Comparison of ENCODE assay signal across 16 cellular contexts in genomic region chr1:35210306-35211112, GRCh38. TPM values are rescaled to one million over a fixed set of nuclear protein-coding genes. Genes with fewer than 3 reads are reported as not detected.
DNase-seq lines count a peak whose midpoint lies in the region; ATAC-seq lines count a peak whose summit lies in the region.
"Had no signal": no experiment of that assay in that cellular context is flagged by ENCODE, and none has a peak within 500 bp of the region (broad histone marks: within the 10 kb centered on the region; RNA-seq: fewer than 3 reads in every experiment).

No MANE protein-coding gene starts in this region.

- POLR2A ChIA-PET in naive thymus-derived CD4-positive, alpha-beta T cell (lab: Charles Lee), result no interaction called here

- H3K27me3 Mint-ChIP-seq in naive thymus-derived CD4-positive, alpha-beta T cell, result peaks cover 0 to 5% (median 0%) of the 10 kb centered on the region in 5 donors
- H3K27me3 Mint-ChIP-seq: activated CD4-positive, alpha-beta memory T cell treated with anti-CD3 and anti-CD28 coated beads for 36 hours; activated naive CD8-positive, alpha-beta T cell treated with anti-CD3 and anti-CD28 coated beads, Interleukin-2, amount 50 U/mL, for 24 hours had no signal

- H3K9ac ChIP-seq in HUES6 (ENCODE audit: low read length), result peak overlapping the region; percentile 1
- H3K9ac ChIP-seq in iPS-15b (ENCODE audit: low read depth, low read length), result no peak overlapping the region

- H3K27ac ChIP-seq in HUES6 (ENCODE audit: low read depth, low read length) (no peak overlapping the region), angular gyrus (ENCODE audit: low read depth, low read length) (peak overlapping the region; percentile 69)
- H3K27ac ChIP-seq in naive thymus-derived CD4-positive, alpha-beta T cell (ENCODE audit: low read depth, low read length), result no peak overlapping the region
- H3K27ac ChIP-seq: epithelial cell of prostate, sigmoid colon, upper lobe of right lung had no signal

- H3K36me3 ChIP-seq in HUES6 (ENCODE audit: control insufficient read depth, insufficient read depth, low read length), result no peaks in the 10 kb centered on the region
- H3K36me3 ChIP-seq in iPS-15b (ENCODE audit: control insufficient read depth, insufficient read depth, low read length), result no peaks in the 10 kb centered on the region
- H3K36me3 ChIP-seq in naive thymus-derived CD4-positive, alpha-beta T cell (ENCODE audit: control insufficient read depth in 2 of 3, insufficient read depth in 3 of 3, low read length in 3 of 3), result no peaks in the 10 kb centered on the region
- H3K36me3 ChIP-seq: heart left ventricle, sigmoid colon, upper lobe of right lung had no signal

- no peaks in the 10 kb centered on the region for H3K9me3 Mint-ChIP-seq in naive thymus-derived CD4-positive, alpha-beta T cell
- H3K9me3 Mint-ChIP-seq: activated CD4-positive, alpha-beta memory T cell treated with anti-CD3 and anti-CD28 coated beads for 36 hours; activated naive CD8-positive, alpha-beta T cell treated with anti-CD3 and anti-CD28 coated beads, Interleukin-2, amount 50 U/mL, for 24 hours; natural killer cell had no signal

- CTCF ChIA-PET in naive thymus-derived CD4-positive, alpha-beta T cell (lab: Charles Lee), result no interaction called here

- intact Hi-C loops in naive thymus-derived CD4-positive, alpha-beta T cell (cut with micrococcal nuclease), result no loop called here

- peaks cover 0 to 4% (median 0%) of the 10 kb centered on the region in 7 donors for H3K4me1 Mint-ChIP-seq in naive thymus-derived CD4-positive, alpha-beta T cell
- H3K4me1 Mint-ChIP-seq: activated naive CD8-positive, alpha-beta T cell treated with anti-CD3 and anti-CD28 coated beads, Interleukin-2, amount 50 U/mL, for 24 hours; natural killer cell had no signal

- H3K36me3 Mint-ChIP-seq in naive thymus-derived CD4-positive, alpha-beta T cell, result no peaks in the 10 kb centered on the region
- H3K36me3 Mint-ChIP-seq: activated CD4-positive, alpha-beta memory T cell treated with anti-CD3 and anti-CD28 coated beads for 36 hours; natural killer cell had no signal

- no peak for ATAC-seq in GM18858 (IDR thresholded peaks at IDR 0.05; ENCODE audit: unreplicated experiment)
- no peak for ATAC-seq in naive thymus-derived CD4-positive, alpha-beta T cell
- ATAC-seq: activated naive CD8-positive, alpha-beta T cell treated with anti-CD3 and anti-CD28 coated beads, Interleukin-2, amount 50 U/mL, for 24 hours; natural killer cell; upper lobe of right lung had no signal

- no peaks in the 10 kb centered on the region for H3K27me3 ChIP-seq in HUES6 (ENCODE audit: control insufficient read depth, insufficient read depth, low read length)
- no peaks in the 10 kb centered on the region for H3K27me3 ChIP-seq in iPS-15b (ENCODE audit: control insufficient read depth, insufficient read depth, low read length)
- H3K27me3 ChIP-seq in naive thymus-derived CD4-positive, alpha-beta T cell (ENCODE audit: control insufficient read depth in 2 of 2, insufficient read depth in 2 of 2, low read length in 2 of 2), result no peaks in the 10 kb centered on the region
- H3K27me3 ChIP-seq: heart left ventricle, sigmoid colon, upper lobe of right lung had no signal

- H3K4me3 ChIP-seq in HUES6 (ENCODE audit: low read depth, low read length), result no peak overlapping the region
- H3K4me3 ChIP-seq in iPS-15b (ENCODE audit: low read depth, low read length), result peak overlapping the region; percentile 0
- H3K4me3 ChIP-seq in naive thymus-derived CD4-positive, alpha-beta T cell (ENCODE audit: low read length), result no peak overlapping the region
- H3K4me3 ChIP-seq: sigmoid colon, upper lobe of right lung had no signal

- H3K4me1 ChIP-seq in HUES6 (ENCODE audit: control insufficient read depth, insufficient read depth, low read length) (peaks cover 19% of the 10 kb centered on the region), iPS-15b (ENCODE audit: control insufficient read depth, insufficient read depth, low read length) (peaks cover 15% of the 10 kb centered on the region)
- no peaks in the 10 kb centered on the region for H3K4me1 ChIP-seq in naive thymus-derived CD4-positive, alpha-beta T cell (ENCODE audit: control insufficient read depth in 2 of 2, insufficient read depth in 2 of 2, low read length in 2 of 2)
- H3K4me1 ChIP-seq: upper lobe of right lung had no signal

- H3K27ac Mint-ChIP-seq in naive thymus-derived CD4-positive, alpha-beta T cell, result no peak overlapping the region
- H3K27ac Mint-ChIP-seq: activated CD4-positive, alpha-beta memory T cell treated with anti-CD3 and anti-CD28 coated beads for 36 hours; activated naive CD8-positive, alpha-beta T cell treated with anti-CD3 and anti-CD28 coated beads, Interleukin-2, amount 50 U/mL, for 24 hours; natural killer cell had no signal

- no peak overlapping the region for H3K4me3 Mint-ChIP-seq in naive thymus-derived CD4-positive, alpha-beta T cell
- H3K4me3 Mint-ChIP-seq: activated CD4-positive, alpha-beta memory T cell treated with anti-CD3 and anti-CD28 coated beads for 36 hours; activated naive CD8-positive, alpha-beta T cell treated with anti-CD3 and anti-CD28 coated beads, Interleukin-2, amount 50 U/mL, for 24 hours; natural killer cell had no signal

- no peaks in the 10 kb centered on the region for H3K9me3 ChIP-seq in HUES6 (ENCODE audit: control insufficient read depth, insufficient read depth, low read depth, low read length)
- H3K9me3 ChIP-seq in iPS-15b (ENCODE audit: control insufficient read depth, insufficient read depth, low read length), result no peaks in the 10 kb centered on the region
- H3K9me3 ChIP-seq in naive thymus-derived CD4-positive, alpha-beta T cell (ENCODE audit: control insufficient read depth in 2 of 3, low read length in 3 of 3), result no peaks in the 10 kb centered on the region
- H3K9me3 ChIP-seq: heart left ventricle, sigmoid colon, upper lobe of right lung had no signal

- DNase-seq in retina, result peak; percentile 67
- DNase-seq in stimulated activated CD4-positive, alpha-beta T cell treated with anti-CD3 and anti-CD28 coated beads, Interleukin-2, amount 100 ng/mL, for 48 hours, result no peak
- DNase-seq in naive thymus-derived CD4-positive, alpha-beta T cell, result no peak
- DNase-seq: activated CD4-positive, alpha-beta memory T cell treated with anti-CD3 and anti-CD28 coated beads for 36 hours; activated naive CD8-positive, alpha-beta T cell treated with anti-CD3 and anti-CD28 coated beads, Interleukin-2, amount 50 U/mL, for 24 hours; natural killer cell; NCI-H1092 treated with DMSO at 0.1 percent for 48 hours; NCI-H526; sigmoid colon; upper lobe of right lung had no signal

RNA-seq across cellular contexts. Expression of gene SFPQ, which starts 17.6 kb away (rescaled TPM):
- 100 to 1,000 TPM; 316 to 610 (median 356) TPM for total RNA-seq in naive thymus-derived CD4-positive, alpha-beta T cell
- polyA plus RNA-seq in naive thymus-derived CD4-positive, alpha-beta T cell, result 100 to 1,000 TPM in 1 of 2 donors, 10 to 100 TPM in 1; 91.0 to 178 TPM

RNA-seq across cellular contexts. Expression of gene ZMYM4, which starts 58.0 kb away (rescaled TPM):
- 10 to 100 TPM; 32.1 to 52.9 (median 45.6) TPM for total RNA-seq in naive thymus-derived CD4-positive, alpha-beta T cell
- polyA plus RNA-seq in naive thymus-derived CD4-positive, alpha-beta T cell, result 10 to 100 TPM; 28.2 to 32.1 TPM
